8 cellular contexts compared by ENCODE assay signal in the genomic region with DNA sequence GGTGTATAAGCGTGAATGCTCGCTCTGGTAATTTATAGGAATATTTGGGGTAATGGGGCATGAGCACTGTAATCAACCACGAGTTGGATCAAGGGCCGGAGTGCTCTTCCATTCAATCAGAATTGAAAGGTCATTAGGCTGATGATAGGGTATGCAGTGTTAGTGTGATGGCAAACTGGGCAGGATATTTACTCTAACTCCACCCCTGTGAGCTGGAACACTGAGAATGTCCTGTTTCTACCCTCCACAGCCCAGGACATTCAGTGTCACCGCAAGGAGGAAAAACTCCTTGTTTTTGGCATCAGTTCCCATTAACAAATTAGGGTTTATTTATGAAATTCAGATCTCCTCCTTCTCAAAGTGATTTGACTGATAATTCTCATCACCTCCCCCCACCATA.
"Had no signal": no experiment of that assay in that cellular context is flagged by ENCODE, and none has a peak within 500 bp of the region (broad histone marks: within the 10 kb centered on the region; RNA-seq: fewer than 3 reads in every experiment).

No MANE protein-coding gene starts in this region.

- DNase-seq: GM23248, GOT3, H9, HCEC 1CT had no signal

- H2AFZ ChIP-seq: GM23248 had no signal

- H3K9ac ChIP-seq: GM23248 had no signal

- H3K27ac ChIP-seq: GM23248, HL-60 had no signal

- H3K36me3 Mint-ChIP-seq: IgD-negative memory B cell had no signal

- H3K27ac Mint-ChIP-seq: IgD-negative memory B cell had no signal

- H3K9me3 Mint-ChIP-seq: IgD-negative memory B cell had no signal

- ATAC-seq: HepG2 had no signal

- FAIRE-seq: H54, HepG2 had no signal

- H3K4me3 Mint-ChIP-seq: H9, IgD-negative memory B cell had no signal

- H3K4me3 ChIP-seq: GM23248 had no signal
